18 cellular contexts compared by ENCODE assay signal in the genomic region with DNA sequence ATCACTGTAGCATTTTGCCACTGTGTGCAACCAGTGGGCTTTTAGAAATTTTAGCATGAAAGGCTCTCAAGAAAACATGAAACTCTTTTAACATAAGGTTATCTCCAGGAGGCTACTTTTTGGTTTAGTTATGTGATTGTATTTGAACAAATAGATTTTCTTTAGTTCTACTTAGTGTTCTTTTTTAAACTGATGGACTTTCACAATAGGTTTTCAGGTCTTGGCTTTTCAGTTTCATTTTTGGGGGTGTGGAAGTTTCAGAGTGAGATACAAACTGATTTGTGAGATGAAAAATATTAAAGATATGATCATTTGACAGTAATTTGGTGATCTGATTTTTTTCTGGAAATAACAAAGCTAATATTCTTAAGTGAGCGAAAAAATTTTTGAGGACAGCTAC.
DNase-seq lines count a peak whose midpoint lies in the region; ATAC-seq, FAIRE-seq and TF ChIP-seq lines count a peak whose summit lies in the region.
"Had no signal": no experiment of that assay in that cellular context is flagged by ENCODE, and none has a peak within 500 bp of the region (broad histone marks: within the 10 kb centered on the region; RNA-seq: fewer than 3 reads in every experiment).

No MANE protein-coding gene starts in this region.

- H3K9ac ChIP-seq in kidney (ENCODE audit: low read length in 2 of 2) = no peak overlapping the region
- H3K9ac ChIP-seq: SK-N-SH had no signal

- H3K4me3 ChIP-seq in kidney (ENCODE audit: low read length in 2 of 2) = no peak overlapping the region
- H3K4me3 ChIP-seq: left lung had no signal

- peak; percentile 32 for ATAC-seq in GM19043 (IDR thresholded peaks at IDR 0.05; ENCODE audit: low read depth, unreplicated experiment)
- peak; percentile 59 for ATAC-seq in GM21717 (IDR thresholded peaks at IDR 0.05; ENCODE audit: unreplicated experiment)
- peak; percentile 64 for ATAC-seq in HG03280 (IDR thresholded peaks at IDR 0.05; ENCODE audit: unreplicated experiment)
- ATAC-seq: HCT116, left lung, WTC11 had no signal

- DNase-seq in kidney (no peak), SIG-M5 (lab: John Stamatoyannopoulos, UW) (no peak), NCI-H524 (lab: John Stamatoyannopoulos, UW) (no peak), GM10248 (ENCODE audit: extremely low spot score) (no peak)
- DNase-seq: activated CD4-positive, alpha-beta memory T cell treated with anti-CD3 and anti-CD28 coated beads, Interleukin-2, amount 10 ng/mL, durations not matched to agents 7 days and 5 days; head of caudate nucleus; left lung; NCI-H187 treated with DMSO at 0.1 percent for 48 hours; NCI-H446 treated with DMSO at 0.1 percent for 48 hours; nephron progenitor cell; posterior cingulate gyrus; SK-N-SH; stimulated activated CD4-positive, alpha-beta T cell treated with anti-CD3 and anti-CD28 coated beads, Interleukin-2, amount 100 ng/mL, for 24 hours had no signal

- no peaks in the 10 kb centered on the region for H3K9me3 ChIP-seq in kidney (ENCODE audit: control insufficient read depth in 1 of 2, low read length in 2 of 2)
- H3K9me3 ChIP-seq: left lung had no signal

- POLR2A ChIA-PET in GM10248 (lab: Yijun Ruan, JAX) = no interaction called here

- H3K36me3 ChIP-seq in kidney (ENCODE audit: control insufficient read depth in 1 of 2, insufficient read depth in 2 of 2, low read length in 2 of 2) = no peaks in the 10 kb centered on the region
- H3K36me3 ChIP-seq: left lung had no signal

- intact Hi-C loops in kidney (cut with DNase I) = no loop called here

- TF ChIP-seq CTCF in kidney (IDR thresholded peaks at IDR 0.05; ENCODE audit: borderline replicate concordance, extremely low read depth, insufficient read depth) (no peak), GM10248 (IDR thresholded peaks at IDR 0.05; ENCODE audit: control extremely low read depth, extremely low read depth, low read depth, missing control alignments) (no peak)

- FAIRE-seq in kidney (lab: Jason Lieb, UNC) = no peak

- H3K4me1 ChIP-seq in kidney (ENCODE audit: control insufficient read depth in 1 of 2, insufficient read depth in 1 of 2, low read depth in 1 of 2, low read length in 2 of 2) = no peaks in the 10 kb centered on the region
- H3K4me1 ChIP-seq: left lung had no signal

- H3K27ac ChIP-seq in kidney (ENCODE audit: low read depth in 2 of 2, low read length in 2 of 2) = no peak overlapping the region
- H3K27ac ChIP-seq: left lung had no signal

- CTCF ChIA-PET in GM10248 (lab: Yijun Ruan, JAX) = no interaction called here
